Comparison of ENCODE assay signal across 1 cellular context in genomic region chr2:46175409-46175808, GRCh38.
TF ChIP-seq lines count a peak whose summit lies in the region.

No MANE protein-coding gene starts in this region.

TF ChIP-seq in HepG2, 621 proteins besides CTCF, POLR2A, EP300 and RAD21:
- TF ChIP-seq REST (IDR thresholded peaks at IDR 0.05; ENCODE audit: borderline replicate concordance in 1 of 2, low read depth in 1 of 2, low read length in 2 of 2) (no peak), ZNF629 (CRISPR knock-in tag; conservative IDR thresholded peaks at IDR 0.05) (peak; percentile 57; the same call in 1 of the 2 replicates), GATAD1 (CRISPR knock-in tag; IDR thresholded peaks at IDR 0.05) (no peak), ZNF362 (CRISPR knock-in tag; IDR thresholded peaks at IDR 0.05; ENCODE audit: borderline replicate concordance) (no peak)
